Comparison of ENCODE assay signal across 24 cellular contexts in genomic region chr3:45090855-45091254, GRCh38. TPM values are rescaled to one million over a fixed set of nuclear protein-coding genes. Genes with fewer than 3 reads are reported as not detected.
"Had no signal": no experiment of that assay in that cellular context is flagged by ENCODE, and none has a peak within 500 bp of the region (broad histone marks: within the 10 kb centered on the region; RNA-seq: fewer than 3 reads in every experiment).

No MANE protein-coding gene starts in this region.

- H3K27ac ChIP-seq: gastroesophageal sphincter, neutrophil, psoas muscle, spleen, tibial nerve had no signal

- H3K27me3 ChIP-seq: esophagus squamous epithelium, gastroesophageal sphincter, neutrophil, testis, tibial nerve had no signal

- H3K36me3 Mint-ChIP-seq: stimulated activated memory B cell treated with anti-CD40 and anti-IgM and Interleukin-4, amounts not matched to agents 10 μg/mL and 1 μg/mL and 100 μg/mL, for 72 hours had no signal

- H3K4me3 Mint-ChIP-seq: dendritic cell treated with granulocyte-macrophage colony-stimulating factor and Interleukin-4, amounts not matched to agents 40 ng/mL and 50 ng/mL, for 4 days; effector memory CD8-positive, alpha-beta T cell; immature natural killer cell; naive thymus-derived CD8-positive, alpha-beta T cell; stimulated activated memory B cell treated with anti-CD40 and anti-IgM and Interleukin-4, amounts not matched to agents 10 μg/mL and 1 μg/mL and 100 μg/mL, for 72 hours; stimulated activated naive CD8-positive, alpha-beta T cell treated with anti-CD3 and anti-CD28 coated beads, Interleukin-15, Interleukin-2, amounts not matched to agents 100 ng/mL and 50 ng/mL, for 24 hours had no signal

- H3K9me3 Mint-ChIP-seq: dendritic cell treated with granulocyte-macrophage colony-stimulating factor and Interleukin-4, amounts not matched to agents 40 ng/mL and 50 ng/mL, for 4 days; effector memory CD8-positive, alpha-beta T cell; immature natural killer cell; naive thymus-derived CD8-positive, alpha-beta T cell; stimulated activated naive CD8-positive, alpha-beta T cell treated with anti-CD3 and anti-CD28 coated beads, Interleukin-15, Interleukin-2, amounts not matched to agents 100 ng/mL and 50 ng/mL, for 24 hours had no signal

- H3K4me1 Mint-ChIP-seq: immature natural killer cell; stimulated activated memory B cell treated with anti-CD40 and anti-IgM and Interleukin-4, amounts not matched to agents 10 μg/mL and 1 μg/mL and 100 μg/mL, for 72 hours had no signal

- H3K4me3 ChIP-seq: esophagus squamous epithelium, gastroesophageal sphincter, lung, psoas muscle, spleen, testis, tibial nerve had no signal

- ATAC-seq: effector memory CD8-positive, alpha-beta T cell; gastroesophageal sphincter; left colon; left ventricle myocardium superior; naive thymus-derived CD8-positive, alpha-beta T cell; psoas muscle; sciatic nerve; stimulated activated memory B cell treated with anti-CD40 and anti-IgM and Interleukin-4, amounts not matched to agents 10 μg/mL and 1 μg/mL and 100 μg/mL, for 72 hours had no signal

- H3K27ac Mint-ChIP-seq: dendritic cell treated with granulocyte-macrophage colony-stimulating factor and Interleukin-4, amounts not matched to agents 40 ng/mL and 50 ng/mL, for 4 days; effector memory CD8-positive, alpha-beta T cell; immature natural killer cell; naive thymus-derived CD8-positive, alpha-beta T cell; stimulated activated memory B cell treated with anti-CD40 and anti-IgM and Interleukin-4, amounts not matched to agents 10 μg/mL and 1 μg/mL and 100 μg/mL, for 72 hours; stimulated activated naive CD8-positive, alpha-beta T cell treated with anti-CD3 and anti-CD28 coated beads, Interleukin-15, Interleukin-2, amounts not matched to agents 100 ng/mL and 50 ng/mL, for 24 hours had no signal

- H3K27me3 Mint-ChIP-seq: dendritic cell treated with granulocyte-macrophage colony-stimulating factor and Interleukin-4, amounts not matched to agents 40 ng/mL and 50 ng/mL, for 4 days had no signal

- H3K4me1 ChIP-seq: psoas muscle, tibial nerve had no signal

- H3K9me3 ChIP-seq: gastroesophageal sphincter, neutrophil, psoas muscle, testis, tibial nerve had no signal

- DNase-seq: effector memory CD8-positive, alpha-beta T cell; esophagus squamous epithelium; foreskin fibroblast; glutamatergic neuron; immature natural killer cell; left colon; left ventricle myocardium superior; naive thymus-derived CD8-positive, alpha-beta T cell; psoas muscle; retina; spleen; stimulated activated CD4-positive, alpha-beta T cell treated with anti-CD3 and anti-CD28 coated beads, Interleukin-15, amount 100 ng/mL, for 24 hours; stimulated activated CD4-positive, alpha-beta T cell treated with anti-CD3 and anti-CD28 coated beads, Interleukin-1b, Interleukin-23, amount 100 ng/mL, for 48 hours; stimulated activated CD4-positive, alpha-beta T cell treated with anti-CD3 and anti-CD28 coated beads, Interleukin-4, amount 100 ng/mL, for 24 hours; testis had no signal

- H3K36me3 ChIP-seq: gastroesophageal sphincter, neutrophil, spleen, tibial nerve had no signal

RNA-seq across cellular contexts. Expression of gene CDCP1, which starts 55.3 kb away (rescaled TPM):
- total RNA-seq: naive thymus-derived CD8-positive, alpha-beta T cell had no signal
- polyA plus RNA-seq: neural cell had no signal
